10 cellular contexts compared by ENCODE assay signal in genomic region chr12:13198240-13198639, GRCh38. TPM values are rescaled to one million over a fixed set of nuclear protein-coding genes. Genes with fewer than 3 reads are reported as not detected.
DNase-seq lines count a peak whose midpoint lies in the region; ATAC-seq and TF ChIP-seq lines count a peak whose summit lies in the region.
"Had no signal": no experiment of that assay in that cellular context is flagged by ENCODE, and none has a peak within 500 bp of the region (broad histone marks: within the 10 kb centered on the region; RNA-seq: fewer than 3 reads in every experiment).

No MANE protein-coding gene starts in this region.

- intact Hi-C loops in A673 (cut with micrococcal nuclease; ENCODE audit: unreplicated experiment) (no loop called here), Panc1 (cut with micrococcal nuclease; ENCODE audit: unreplicated experiment) (no loop called here)

- peak overlapping the region; percentile 44 for H3K4me3 ChIP-seq in A673 (ENCODE audit: low read depth, low read length, poor library complexity, severe bottlenecking)
- no peak overlapping the region for H3K4me3 ChIP-seq in Panc1 (ENCODE audit: low read depth in 2 of 2, low read length in 2 of 2)
- peak overlapping the region; percentile 88 for H3K4me3 ChIP-seq in osteoblast (ENCODE audit: insufficient read depth, low read length)

- H4K20me1 ChIP-seq in osteoblast (ENCODE audit: insufficient read depth, low read length), result no peaks in the 10 kb centered on the region

- no TSS peak for BruUV-seq in A673 (replicated peaks; lab: Mats Ljungman, UMichigan)
- BruUV-seq in Panc1 (replicated peaks; lab: Mats Ljungman, UMichigan), result no TSS peak

- H3K36me3 ChIP-seq in A673 (ENCODE audit: insufficient read depth, low read length, poor library complexity, severe bottlenecking) (no peaks in the 10 kb centered on the region), Panc1 (ENCODE audit: control insufficient read depth, insufficient read depth, low read length) (no peaks in the 10 kb centered on the region), osteoblast (ENCODE audit: insufficient read depth, low read length) (peaks cover 12% of the 10 kb centered on the region)

- in situ Hi-C loops in Panc1 (cut with HindIII; ENCODE audit: low pct_unique_long_range_greater_than_20kb, low sequenced_read_pairs), result no loop called here

- peaks cover 33% of the 10 kb centered on the region for H3K4me1 ChIP-seq in A673 (ENCODE audit: insufficient read depth, low read length, poor library complexity, severe bottlenecking)
- H3K4me1 ChIP-seq in Panc1 (ENCODE audit: control insufficient read depth, insufficient read depth, low read length), result peaks cover 9% of the 10 kb centered on the region
- peaks cover 72% of the 10 kb centered on the region for H3K4me1 ChIP-seq in osteoblast (ENCODE audit: insufficient read depth, low read length)

- DNase-seq in A673 (ENCODE audit: low spot score) (no peak), Panc1 (ENCODE audit: low read depth, low spot score) (no peak), epithelial cell of prostate (ENCODE audit: low read depth, low spot score) (no peak), osteoblast (ENCODE audit: insufficient read length, low spot score, missing footprints) (no peak)
- DNase-seq in activated CD4-positive, CD25-positive, alpha-beta regulatory T cell (lab: John Stamatoyannopoulos, UW), result no peak
- no peak for DNase-seq in stimulated activated CD4-positive, alpha-beta T cell treated with anti-CD3 and anti-CD28 coated beads, Interleukin-4, amount 100 ng/mL, for 4 hours
- DNase-seq: CD4-positive, alpha-beta memory T cell had no signal

- no peaks in the 10 kb centered on the region for H3K27me3 ChIP-seq in A673 (replicated peaks; ENCODE audit: insufficient read depth, low read depth, low read length, poor library complexity)
- H3K27me3 ChIP-seq in Panc1 (ENCODE audit: control insufficient read depth, insufficient read depth, low read length), result no peaks in the 10 kb centered on the region
- no peaks in the 10 kb centered on the region for H3K27me3 ChIP-seq in osteoblast (ENCODE audit: insufficient read depth, low read length)

- no peak for ATAC-seq in Panc1
- no peak for ATAC-seq in GM21619 (IDR thresholded peaks at IDR 0.05; ENCODE audit: unreplicated experiment)
- ATAC-seq in GM18858 (IDR thresholded peaks at IDR 0.05; ENCODE audit: unreplicated experiment), result no peak

- H2AFZ ChIP-seq in osteoblast (ENCODE audit: low read length), result no peak overlapping the region

- H3K9me3 ChIP-seq in A673 (ENCODE audit: low read depth, low read length, poor library complexity, severe bottlenecking) (no peaks in the 10 kb centered on the region), Panc1 (ENCODE audit: control insufficient read depth, insufficient read depth, low read depth, low read length) (no peaks in the 10 kb centered on the region), osteoblast (ENCODE audit: low read depth, low read length) (no peaks in the 10 kb centered on the region)

- no peak overlapping the region for H3K27ac ChIP-seq in A673 (ENCODE audit: low read depth, low read length, poor library complexity, severe bottlenecking)
- H3K27ac ChIP-seq in Panc1 (ENCODE audit: low read length), result peak overlapping the region; percentile 54; the same call in 1 of the 2 replicates
- peak overlapping the region; percentile 90 for H3K27ac ChIP-seq in epithelial cell of prostate
- peak overlapping the region; percentile 98 for H3K27ac ChIP-seq in osteoblast (ENCODE audit: low read depth, low read length)
- H3K27ac ChIP-seq: VCaP had no signal

- peak overlapping the region; percentile 94 for H3K4me2 ChIP-seq in osteoblast (ENCODE audit: insufficient read depth, low read length)

- H3K79me2 ChIP-seq in osteoblast (ENCODE audit: insufficient read depth, low read length), result peaks cover 67% of the 10 kb centered on the region

- TF ChIP-seq CTCF in A673 (conservative IDR thresholded peaks at IDR 0.05; ENCODE audit: low read depth, low read length) (no peak), Panc1 (IDR thresholded peaks at IDR 0.05) (no peak), osteoblast (IDR thresholded peaks at IDR 0.05; ENCODE audit: extremely low read depth, low read depth, low read length) (no peak)

- CTCF ChIA-PET in A673 (lab: Charles Lee), result interaction anchor here (0.8 to 1.1 kb wide), 2 partner anchors 14 to 100 kb away, joined by 4 to 6 read pairs; no protein-coding TSS in a partner anchor
- CTCF ChIA-PET in Panc1 (lab: Charles Lee), result interaction anchor here (0.5 kb wide), 1 partner anchor 390 kb away, joined by 4 read pairs; no protein-coding TSS in a partner anchor

- POLR2A ChIA-PET in A673 (lab: Charles Lee; ENCODE audit: low non-redundant PET) (interaction anchor here (0.5 kb wide), 1 partner anchor 84 kb away, joined by 3 read pairs; no protein-coding TSS in a partner anchor), Panc1 (lab: Charles Lee) (no interaction called here)

RNA-seq across cellular contexts. Expression of gene EMP1, which starts 1.7 kb away (rescaled TPM):
- total RNA-seq in A673 (2021) (39.9 and 66.5 TPM in 2 replicates), Panc1 (2021; ENCODE audit: unreplicated experiment) (18.6 TPM), osteoblast (106 and 114 TPM in 2 replicates)
- polyA plus RNA-seq in Panc1 (2012; ENCODE audit: insufficient read length), result 24.1 TPM

Comparison
In these comparisons a context has a peak if more than half of its experiments do, and no peak if none do; other contexts are left out.
1. H3K4me3 ChIP-seq: peak in A673 (single experiment) and osteoblast (single experiment); none in Panc1 (0 of 2).